ENCODE assay signal across 8 cellular contexts in genomic region chr3:59451041-59451763, GRCh38.
A peak's percentile ranks its signal among the peaks of the same experiment; 100 is the strongest.
DNase-seq lines count a peak whose midpoint lies in the region; ATAC-seq and TF ChIP-seq lines count a peak whose summit lies in the region.

No MANE protein-coding gene starts in this region.

- no peak for DNase-seq in GM23338 (ENCODE audit: low spot score)
- peak; percentile 56 for DNase-seq in NAMALWA (ENCODE audit: low spot score)
- DNase-seq in activated T-cell treated with anti-CD3 and anti-CD28 coated beads, Interleukin-2, amount 50 U/mL, for 72 hours: peak; percentile 67 to 73
- DNase-seq in naive thymus-derived CD8-positive, alpha-beta T cell: peak; percentile 8 to 90 (median 72)
- no peak for DNase-seq in mesenteric fat pad (ENCODE audit: low spot score)
- DNase-seq in dedifferentiated amniotic fluid mesenchymal stem cell (ENCODE audit: extremely low spot score): no peak
- no peak for DNase-seq in effector CD8-positive, alpha-beta T cell (lab: John Stamatoyannopoulos, UW)

- no peaks in the 10 kb centered on the region for H3K4me1 ChIP-seq in GM23338 (ENCODE audit: insufficient read depth)

- H3K36me3 ChIP-seq in GM23338 (ENCODE audit: insufficient read depth): no peaks in the 10 kb centered on the region

- no peak overlapping the region for H3K27ac Mint-ChIP-seq in GM23338
- H3K27ac Mint-ChIP-seq in activated T-cell treated with anti-CD3 and anti-CD28 coated beads, Interleukin-2, amount 50 U/mL, for 72 hours: peak overlapping the region; percentile 97
- peak overlapping the region; percentile 95 to 99 (median 96) for H3K27ac Mint-ChIP-seq in naive thymus-derived CD8-positive, alpha-beta T cell

- no peaks in the 10 kb centered on the region for H3K36me3 Mint-ChIP-seq in GM23338 (ENCODE audit: low read depth)
- peaks cover 5 to 6% of the 10 kb centered on the region in 2 donors for H3K36me3 Mint-ChIP-seq in activated T-cell treated with anti-CD3 and anti-CD28 coated beads, Interleukin-2, amount 50 U/mL, for 72 hours (ENCODE audit: insufficient read depth in 2 of 2)
- H3K36me3 Mint-ChIP-seq in naive thymus-derived CD8-positive, alpha-beta T cell: peaks cover 0 to 7% (median 5%) of the 10 kb centered on the region in 3 donors

- H3K4me3 ChIP-seq in GM23338: no peak overlapping the region

- no peaks in the 10 kb centered on the region for H3K27me3 Mint-ChIP-seq in GM23338 (ENCODE audit: insufficient read depth, low read depth, poor library complexity)
- H3K27me3 Mint-ChIP-seq in activated T-cell treated with anti-CD3 and anti-CD28 coated beads, Interleukin-2, amount 50 U/mL, for 72 hours (ENCODE audit: low read depth): no peaks in the 10 kb centered on the region
- no peaks in the 10 kb centered on the region for H3K27me3 Mint-ChIP-seq in naive thymus-derived CD8-positive, alpha-beta T cell

- peak; percentile 94 for ATAC-seq in GM18498 (IDR thresholded peaks at IDR 0.05; ENCODE audit: unreplicated experiment)
- ATAC-seq in GM23338: no peak
- peak; percentile 89 to 92 for ATAC-seq in activated T-cell treated with anti-CD3 and anti-CD28 coated beads, Interleukin-2, amount 50 U/mL, for 72 hours (replicated peaks in 1 of 2)
- ATAC-seq in naive thymus-derived CD8-positive, alpha-beta T cell: peak; percentile 94 to 96

- no peaks in the 10 kb centered on the region for H3F3A ChIP-seq in GM23338 (replicated peaks; ENCODE audit: low read depth)

- H3K79me2 ChIP-seq in GM23338 (replicated peaks; ENCODE audit: insufficient read depth): no peaks in the 10 kb centered on the region

- H2AFZ ChIP-seq in GM23338: peak overlapping the region; percentile 9; the same call in 1 of the 2 replicates

- no peaks in the 10 kb centered on the region for H4K20me1 ChIP-seq in GM23338 (replicated peaks; ENCODE audit: insufficient read depth)

- H3K9me2 ChIP-seq in GM23338 (ENCODE audit: insufficient read depth): no peaks in the 10 kb centered on the region

- H3K27ac ChIP-seq in GM23338 (ENCODE audit: low read depth): no peak overlapping the region

- no peak overlapping the region for H3K4me3 Mint-ChIP-seq in GM23338
- H3K4me3 Mint-ChIP-seq in activated T-cell treated with anti-CD3 and anti-CD28 coated beads, Interleukin-2, amount 50 U/mL, for 72 hours: peak overlapping the region; percentile 78 to 94
- H3K4me3 Mint-ChIP-seq in naive thymus-derived CD8-positive, alpha-beta T cell: peak overlapping the region; percentile 48 to 87 (median 75)

- POLR2A ChIA-PET in naive thymus-derived CD8-positive, alpha-beta T cell (lab: Charles Lee): interaction anchor here (0.8 to 1.7 kb wide), 5 partner anchors 7 to 416 kb away, joined by 3 to 7 read pairs (median 3); no protein-coding TSS in a partner anchor

- no peaks in the 10 kb centered on the region for H3K9me3 Mint-ChIP-seq in GM23338
- H3K9me3 Mint-ChIP-seq in activated T-cell treated with anti-CD3 and anti-CD28 coated beads, Interleukin-2, amount 50 U/mL, for 72 hours: peaks cover 4 to 5% of the 10 kb centered on the region in 2 donors
- H3K9me3 Mint-ChIP-seq in naive thymus-derived CD8-positive, alpha-beta T cell: peaks cover 0 to 27% (median 1%) of the 10 kb centered on the region in 9 donors

- TF ChIP-seq CTCF in GM23338 (conservative IDR thresholded peaks at IDR 0.05; ENCODE audit: low read depth in 2 of 2): no peak

- no peaks in the 10 kb centered on the region for H3K27me3 ChIP-seq in GM23338 (ENCODE audit: insufficient read depth)

- H3K4me2 ChIP-seq in GM23338: no peak overlapping the region

- no peaks in the 10 kb centered on the region for H3K4me1 Mint-ChIP-seq in GM23338
- H3K4me1 Mint-ChIP-seq in activated T-cell treated with anti-CD3 and anti-CD28 coated beads, Interleukin-2, amount 50 U/mL, for 72 hours (ENCODE audit: low read depth): peaks cover 73% of the 10 kb centered on the region
- H3K4me1 Mint-ChIP-seq in naive thymus-derived CD8-positive, alpha-beta T cell: peaks cover 52 to 83% (median 77%) of the 10 kb centered on the region in 4 donors

TF ChIP-seq in GM23338, 12 proteins besides CTCF, POLR2A, EP300 and RAD21 (continues in another document):
- TF ChIP-seq REST (IDR thresholded peaks at IDR 0.05; ENCODE audit: unreplicated experiment): no peak
- no peak for TF ChIP-seq EZH2 (IDR thresholded peaks at IDR 0.05; ENCODE audit: low read depth, unreplicated experiment)
- no peak for TF ChIP-seq EZH2phosphoT487 (IDR thresholded peaks at IDR 0.05; ENCODE audit: unreplicated experiment)
- no peak for TF ChIP-seq JUNB (IDR thresholded peaks at IDR 0.05; ENCODE audit: unreplicated experiment)
- TF ChIP-seq ETS1 (IDR thresholded peaks at IDR 0.05): no peak
- no peak for TF ChIP-seq STAT1 (IDR thresholded peaks at IDR 0.05; ENCODE audit: unreplicated experiment)
- TF ChIP-seq CREB1 (CRISPR knock-in tag; IDR thresholded peaks at IDR 0.05; ENCODE audit: low read depth): no peak
- TF ChIP-seq POLR2AphosphoS5 (IDR thresholded peaks at IDR 0.05; ENCODE audit: low read depth): no peak

Comparison
In these comparisons a context has a peak if more than half of its experiments do, and no peak if none do; other contexts are left out.
1. DNase-seq: peak in NAMALWA (single experiment), activated T-cell treated with anti-CD3 and anti-CD28 coated beads, Interleukin-2, amount 50 U/mL, for 72 hours (2 of 2) and naive thymus-derived CD8-positive, alpha-beta T cell (10 of 10); none in GM23338 (single experiment), mesenteric fat pad (single experiment), dedifferentiated amniotic fluid mesenchymal stem cell (single experiment) and effector CD8-positive, alpha-beta T cell (single experiment).